16 cellular contexts compared by ENCODE assay signal in the genomic region with DNA sequence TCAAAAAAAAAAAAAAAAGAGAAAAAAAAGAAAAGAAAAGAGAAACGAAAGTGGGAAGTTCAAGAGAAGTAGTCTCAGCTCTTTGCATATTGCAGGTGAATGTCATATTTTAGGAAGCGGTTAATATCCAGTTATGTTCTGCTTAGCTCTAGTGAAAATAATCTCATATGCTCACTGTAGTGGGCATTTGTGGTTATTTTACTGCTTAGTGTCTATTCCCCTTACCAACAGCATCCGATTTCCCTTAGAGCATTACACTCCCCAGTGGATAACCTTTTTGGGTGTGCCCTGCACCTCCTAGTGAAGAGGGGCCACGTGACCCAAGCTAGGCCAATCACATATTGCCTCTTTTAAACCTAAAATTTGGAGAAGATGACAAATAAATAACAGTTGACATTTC.
DNase-seq lines count a peak whose midpoint lies in the region; ATAC-seq and TF ChIP-seq lines count a peak whose summit lies in the region.
"Had no signal": no experiment of that assay in that cellular context is flagged by ENCODE, and none has a peak within 500 bp of the region (broad histone marks: within the 10 kb centered on the region; RNA-seq: fewer than 3 reads in every experiment).

No MANE protein-coding gene starts in this region.

- H3K4me1 Mint-ChIP-seq in natural killer cell = no peaks in the 10 kb centered on the region
- H3K4me1 Mint-ChIP-seq: activated naive CD8-positive, alpha-beta T cell treated with anti-CD3 and anti-CD28 coated beads for 36 hours had no signal

- H3K9me3 Mint-ChIP-seq in natural killer cell = peaks cover 0 to 2% of the 10 kb centered on the region in 2 donors
- H3K9me3 Mint-ChIP-seq: activated naive CD8-positive, alpha-beta T cell treated with anti-CD3 and anti-CD28 coated beads for 36 hours had no signal

- peaks cover 0 to 6% of the 10 kb centered on the region in 2 donors for H3K27me3 Mint-ChIP-seq in natural killer cell (ENCODE audit: low read depth in 2 of 2)
- H3K27me3 Mint-ChIP-seq: activated naive CD8-positive, alpha-beta T cell treated with anti-CD3 and anti-CD28 coated beads for 36 hours had no signal

- no peaks in the 10 kb centered on the region for H3K36me3 Mint-ChIP-seq in natural killer cell
- H3K36me3 Mint-ChIP-seq: activated naive CD8-positive, alpha-beta T cell treated with anti-CD3 and anti-CD28 coated beads for 36 hours had no signal

- peak; percentile 79 for DNase-seq in germinal center (ENCODE audit: low spot score)
- no peak for DNase-seq in HPDE6-E6E7 (ENCODE audit: extremely low spot score)
- no peak for DNase-seq in ureter (ENCODE audit: low spot score)
- no peak for DNase-seq in natural killer cell
- DNase-seq in pons (ENCODE audit: low spot score) = no peak
- DNase-seq: activated CD4-positive, alpha-beta T cell treated with anti-CD3 and anti-CD28 coated beads, Interleukin-2, amount 10 ng/mL, durations not matched to agents 7 days and 5 days; activated naive CD8-positive, alpha-beta T cell treated with anti-CD3 and anti-CD28 coated beads for 36 hours; DMS 273 treated with DMSO at 0.1 percent for 48 hours; effector CD4-positive, alpha-beta T cell; NCI-H1436; SHP77; stimulated activated CD4-positive, alpha-beta T cell treated with anti-CD3 and anti-CD28 coated beads, Interleukin-12 subunit alpha, Interleukin-12 subunit beta, amount 100 ng/mL, for 4 hours had no signal

- ATAC-seq in GM19023 (IDR thresholded peaks at IDR 0.05; ENCODE audit: unreplicated experiment) = peak; percentile 73
- ATAC-seq in HG02588 (IDR thresholded peaks at IDR 0.05; ENCODE audit: unreplicated experiment) = peak; percentile 83
- ATAC-seq in HG03439 (IDR thresholded peaks at IDR 0.05; ENCODE audit: unreplicated experiment) = peak; percentile 88
- ATAC-seq in natural killer cell = no peak

- no peak for TF ChIP-seq CTCF in natural killer cell (IDR thresholded peaks at IDR 0.05)

- H3K27ac Mint-ChIP-seq in natural killer cell = no peak overlapping the region
- H3K27ac Mint-ChIP-seq: activated CD4-positive, alpha-beta T cell treated with anti-CD3 and anti-CD28 coated beads, Interleukin-2, amount 10 ng/mL, durations not matched to agents 7 days and 5 days; activated naive CD8-positive, alpha-beta T cell treated with anti-CD3 and anti-CD28 coated beads for 36 hours; stimulated activated naive CD8-positive, alpha-beta T cell treated with anti-CD3 and anti-CD28 coated beads, Interleukin-15, Interleukin-2, amounts not matched to agents 100 ng/mL and 50 ng/mL, for 24 hours had no signal

- intact Hi-C loops in natural killer cell (cut with micrococcal nuclease) = no loop called here

- H3K4me3 Mint-ChIP-seq in natural killer cell = no peak overlapping the region
- H3K4me3 Mint-ChIP-seq: activated CD4-positive, alpha-beta T cell treated with anti-CD3 and anti-CD28 coated beads, Interleukin-2, amount 10 ng/mL, durations not matched to agents 7 days and 5 days; activated naive CD8-positive, alpha-beta T cell treated with anti-CD3 and anti-CD28 coated beads for 36 hours; stimulated activated naive CD8-positive, alpha-beta T cell treated with anti-CD3 and anti-CD28 coated beads, Interleukin-15, Interleukin-2, amounts not matched to agents 100 ng/mL and 50 ng/mL, for 24 hours had no signal

Comparison
In these comparisons a context has a peak if more than half of its experiments do, and no peak if none do; other contexts are left out.
1. ATAC-seq: peak in GM19023 (single experiment), HG02588 (single experiment) and HG03439 (single experiment); none in natural killer cell (0 of 3).